9 cellular contexts compared by ENCODE assay signal in the genomic region with DNA sequence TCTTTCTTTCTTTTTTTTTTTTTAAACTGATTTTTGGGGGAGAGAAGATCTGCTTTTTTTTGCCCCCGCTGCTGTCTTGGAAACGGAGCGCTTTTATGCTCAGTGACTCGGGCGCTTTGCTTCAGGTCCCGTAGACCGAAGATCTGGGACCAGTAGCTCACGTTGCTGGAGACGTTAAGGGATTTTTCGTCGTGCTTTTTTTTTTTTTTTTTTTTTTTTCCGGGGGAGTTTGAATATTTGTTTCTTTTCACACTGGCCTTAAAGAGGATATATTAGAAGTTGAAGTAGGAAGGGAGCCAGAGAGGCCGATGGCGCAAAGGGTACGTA. TPM values are rescaled to one million over a fixed set of nuclear protein-coding genes. Genes with fewer than 3 reads are reported as not detected.
A peak's percentile ranks its signal among the peaks of the same experiment; 100 is the strongest.
DNase-seq lines count a peak whose midpoint lies in the region; ATAC-seq and TF ChIP-seq lines count a peak whose summit lies in the region.
"Had no signal": no experiment of that assay in that cellular context is flagged by ENCODE, and none has a peak within 500 bp of the region (broad histone marks: within the 10 kb centered on the region; RNA-seq: fewer than 3 reads in every experiment).

No MANE protein-coding gene starts in this region.

- peaks cover 0 to 1% of the 10 kb centered on the region in 2 donors for H3K36me3 Mint-ChIP-seq in CD4-positive, alpha-beta memory T cell

- H3K9me3 Mint-ChIP-seq in CD4-positive, alpha-beta memory T cell = peaks cover 0 to 12% (median 8%) of the 10 kb centered on the region in 8 donors

- no peak for TF ChIP-seq CTCF in epithelial cell of esophagus (IDR thresholded peaks at IDR 0.05; ENCODE audit: insufficient read depth, low read depth, low read length, missing control alignments)

- intact Hi-C loops in CD4-positive, alpha-beta memory T cell (cut with micrococcal nuclease) = no loop called here

- no peak overlapping the region for H2AFZ ChIP-seq in neuron (ENCODE audit: low read depth, low read length)

- H3K4me3 ChIP-seq in CD4-positive, alpha-beta memory T cell (ENCODE audit: low read length in 2 of 2) = no peak overlapping the region
- H3K4me3 ChIP-seq in epithelial cell of esophagus (ENCODE audit: low read length) (peak overlapping the region; percentile 68), neuron (ENCODE audit: low read length) (peak overlapping the region; percentile 78)

- CTCF ChIA-PET in CD4-positive, alpha-beta memory T cell (lab: Charles Lee; ENCODE audit: partially characterized antibody) = no interaction called here

- peaks cover 54 to 60% of the 10 kb centered on the region in 2 donors for H3K27me3 Mint-ChIP-seq in CD4-positive, alpha-beta memory T cell

- POLR2A ChIA-PET in CD4-positive, alpha-beta memory T cell (lab: Charles Lee; ENCODE audit: partially characterized antibody) = no interaction called here

- ATAC-seq in HG03175 (IDR thresholded peaks at IDR 0.05; ENCODE audit: unreplicated experiment) = no peak
- no peak for ATAC-seq in GM18909 (IDR thresholded peaks at IDR 0.05; ENCODE audit: poor library complexity, unreplicated experiment)
- no peak for ATAC-seq in left lobe of liver
- ATAC-seq in HG03196 (IDR thresholded peaks at IDR 0.05; ENCODE audit: unreplicated experiment) = no peak

- H3K9me3 ChIP-seq in CD4-positive, alpha-beta memory T cell (ENCODE audit: control insufficient read depth in 1 of 2, low read length in 2 of 2) = no peaks in the 10 kb centered on the region
- no peaks in the 10 kb centered on the region for H3K9me3 ChIP-seq in neuron (ENCODE audit: low read length)

- H3K27me3 ChIP-seq in CD4-positive, alpha-beta memory T cell (ENCODE audit: insufficient read depth, low read length) = peaks cover 17% of the 10 kb centered on the region
- H3K27me3 ChIP-seq in neuron (ENCODE audit: insufficient read depth, low read length) = no peaks in the 10 kb centered on the region

- no peak overlapping the region for H3K27ac ChIP-seq in CD4-positive, alpha-beta memory T cell (ENCODE audit: low read depth, low read length)

- H3K4me1 Mint-ChIP-seq in CD4-positive, alpha-beta memory T cell = peaks cover 14 to 35% (median 28%) of the 10 kb centered on the region in 4 donors

- H3K27ac Mint-ChIP-seq in CD4-positive, alpha-beta memory T cell = no peak overlapping the region

- no peak for DNase-seq in CD4-positive, alpha-beta memory T cell
- peak; percentile 28 to 45 for DNase-seq in NCI-H526 (lab: John Stamatoyannopoulos, UW)
- no peak for DNase-seq in epithelial cell of esophagus (ENCODE audit: low read depth)
- no peak for DNase-seq in left lobe of liver (ENCODE audit: low spot score)
- DNase-seq: activated effector memory CD4-positive, alpha-beta T cell treated with Interleukin-2 at 50 U/mL for 16 hours had no signal

- H3K36me3 ChIP-seq in CD4-positive, alpha-beta memory T cell (ENCODE audit: insufficient read depth, low read length) = no peaks in the 10 kb centered on the region
- peaks cover 7% of the 10 kb centered on the region for H3K36me3 ChIP-seq in neuron (ENCODE audit: insufficient read depth, low read length)

- peaks cover 18% of the 10 kb centered on the region for H3K4me1 ChIP-seq in CD4-positive, alpha-beta memory T cell (ENCODE audit: insufficient read depth, low read length)
- peaks cover 41% of the 10 kb centered on the region for H3K4me1 ChIP-seq in neuron (ENCODE audit: insufficient read depth, low read length)

- peak overlapping the region in 7 of 8 donors; percentile 75 to 88 (median 83) for H3K4me3 Mint-ChIP-seq in CD4-positive, alpha-beta memory T cell

RNA-seq across cellular contexts. Expression of gene MEIS1, which starts 0.6 kb away (rescaled TPM):
- total RNA-seq in CD4-positive, alpha-beta memory T cell = not detected
- polyA plus RNA-seq in CD4-positive, alpha-beta memory T cell = not detected
- 5.9 TPM for total RNA-seq in left lobe of liver

Comparison
In these comparisons a context has a peak if more than half of its experiments do, and no peak if none do; other contexts are left out.
1. DNase-seq: peak in NCI-H526 (2 of 2); none in CD4-positive, alpha-beta memory T cell (0 of 5), epithelial cell of esophagus (single experiment) and left lobe of liver (single experiment).
2. H3K4me3 ChIP-seq: peak in epithelial cell of esophagus (single experiment) and neuron (single experiment); none in CD4-positive, alpha-beta memory T cell (0 of 2).